1 cellular context compared by ENCODE assay signal in genomic region chr5:143594913-143595818, GRCh38.
A peak's percentile ranks its signal among the peaks of the same experiment; 100 is the strongest.
TF ChIP-seq lines count a peak whose summit lies in the region.

No MANE protein-coding gene starts in this region.

TF ChIP-seq in HepG2, 621 proteins besides CTCF, POLR2A, EP300 and RAD21 (continued from another document):
- no peak for TF ChIP-seq ZNF512 (CRISPR knock-in tag; IDR thresholded peaks at IDR 0.05)
- no peak for TF ChIP-seq ZNF577 (CRISPR knock-in tag; IDR thresholded peaks at IDR 0.05; ENCODE audit: borderline replicate concordance, low read depth)
- no peak for TF ChIP-seq TERF1 (CRISPR knock-in tag; IDR thresholded peaks at IDR 0.05)
- peak; percentile 82 for TF ChIP-seq NCOA2 (CRISPR knock-in tag; IDR thresholded peaks at IDR 0.05)
- no peak for TF ChIP-seq MEIS1 (CRISPR knock-in tag; IDR thresholded peaks at IDR 0.05; ENCODE audit: borderline replicate concordance)
- TF ChIP-seq ELK4 (CRISPR knock-in tag; IDR thresholded peaks at IDR 0.05; ENCODE audit: borderline replicate concordance): no peak
- TF ChIP-seq FLYWCH1 (CRISPR knock-in tag; IDR thresholded peaks at IDR 0.05): no peak
- TF ChIP-seq ZNF646 (CRISPR knock-in tag; IDR thresholded peaks at IDR 0.05): no peak
- no peak for TF ChIP-seq ZNF75D (CRISPR knock-in tag; IDR thresholded peaks at IDR 0.05; ENCODE audit: borderline replicate concordance)
- peak; percentile 63 to 75 for TF ChIP-seq MAFK (conservative IDR thresholded peaks at IDR 0.05 in 1 of 2, IDR thresholded peaks at IDR 0.05 in 1 of 2; ENCODE audit: low read length in 2 of 2)
- TF ChIP-seq ZNF768 (CRISPR knock-in tag; IDR thresholded peaks at IDR 0.05): no peak
- no peak for TF ChIP-seq DMTF1 (CRISPR knock-in tag; IDR thresholded peaks at IDR 0.05)
- TF ChIP-seq ZNF180 (CRISPR knock-in tag; IDR thresholded peaks at IDR 0.05; ENCODE audit: borderline replicate concordance, low read depth): no peak
- TF ChIP-seq ZFP62 (CRISPR knock-in tag; IDR thresholded peaks at IDR 0.05): no peak
- TF ChIP-seq IKZF4 (CRISPR knock-in tag; IDR thresholded peaks at IDR 0.05; ENCODE audit: borderline replicate concordance, low read depth, not compliant biosample characterization): no peak
- TF ChIP-seq ZSCAN20 (CRISPR knock-in tag; IDR thresholded peaks at IDR 0.05; ENCODE audit: borderline replicate concordance): no peak
- peak; percentile 76 for TF ChIP-seq FOSL2 (CRISPR knock-in tag; IDR thresholded peaks at IDR 0.05)
- TF ChIP-seq TRIM24 (CRISPR knock-in tag; IDR thresholded peaks at IDR 0.05): no peak
- no peak; the same call in 1 of the 2 replicates for TF ChIP-seq NKX3-1 (CRISPR knock-in tag; IDR thresholded peaks at IDR 0.05)
- TF ChIP-seq ARID3A (IDR thresholded peaks at IDR 0.05; ENCODE audit: low read depth, low read length): peak; percentile 84
- TF ChIP-seq TBP (CRISPR knock-in tag; IDR thresholded peaks at IDR 0.05): no peak
- no peak for TF ChIP-seq HBP1 (CRISPR knock-in tag; IDR thresholded peaks at IDR 0.05; ENCODE audit: low read depth)
- 0 out of 2 replicates have a peak, but pooled peaks have one; percentile 42 for TF ChIP-seq GABPB1 (CRISPR knock-in tag; IDR thresholded peaks at IDR 0.05)
- no peak for TF ChIP-seq ZNF850 (CRISPR knock-in tag; conservative IDR thresholded peaks at IDR 0.05)
- TF ChIP-seq HINFP (CRISPR knock-in tag; IDR thresholded peaks at IDR 0.05; ENCODE audit: low read depth): peak; percentile 63; the same call in 1 of the 2 replicates
